ENCODE assay signal across 24 cellular contexts in the genomic region with DNA sequence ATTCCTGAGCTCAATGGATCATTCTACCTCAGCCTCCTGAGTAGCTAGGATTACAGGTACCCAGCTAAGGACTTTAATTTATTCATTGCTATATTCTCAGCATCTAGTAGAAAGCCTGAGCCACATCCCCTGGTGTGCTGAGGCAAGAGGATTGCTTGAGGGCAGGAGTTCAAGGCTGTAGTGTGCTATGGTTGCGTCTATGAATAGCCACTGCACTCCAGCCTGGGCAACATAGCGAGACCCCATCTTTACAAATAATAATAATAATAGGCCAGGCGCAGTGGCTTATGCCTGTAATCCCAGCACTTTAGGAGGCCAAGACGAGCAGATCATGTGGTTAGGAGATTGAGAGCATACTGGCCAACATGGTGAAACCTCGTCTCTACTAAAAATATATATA. TPM values are rescaled to one million over a fixed set of nuclear protein-coding genes. Genes with fewer than 3 reads are reported as not detected.
DNase-seq lines count a peak whose midpoint lies in the region; ATAC-seq and TF ChIP-seq lines count a peak whose summit lies in the region.
"Had no signal": no experiment of that assay in that cellular context is flagged by ENCODE, and none has a peak within 500 bp of the region (broad histone marks: within the 10 kb centered on the region; RNA-seq: fewer than 3 reads in every experiment).

No MANE protein-coding gene starts in this region.

- no peak overlapping the region for H3K9ac ChIP-seq in neural progenitor cell
- H3K9ac ChIP-seq: BLaER1 had no signal

- H3K36me3 Mint-ChIP-seq in WTC11: no peaks in the 10 kb centered on the region
- H3K36me3 Mint-ChIP-seq in neural progenitor cell: no peaks in the 10 kb centered on the region
- H3K36me3 Mint-ChIP-seq: CD14-positive monocyte; CD4-positive, CD25-positive, alpha-beta regulatory T cell; CD8-positive, alpha-beta memory T cell had no signal

- ATAC-seq in WTC11: no peak
- no peak for ATAC-seq in left cardiac atrium
- ATAC-seq: GM12878 had no signal

- POLR2A ChIA-PET in HEK293 (lab: Yijun Ruan, JAX): interaction anchor here (2.2 kb wide), 1 partner anchor 26 kb away, joined by 6 read pairs; no protein-coding TSS in a partner anchor
- POLR2A ChIA-PET in WTC11 (lab: Charles Lee): interaction anchor here (1.5 kb wide), 1 partner anchor 25 kb away, joined by 5 read pairs; no protein-coding TSS in a partner anchor

- H3K27ac Mint-ChIP-seq in WTC11 (no peak overlapping the region), neural progenitor cell (no peak overlapping the region)
- H3K27ac Mint-ChIP-seq: CD14-positive monocyte; CD4-positive, alpha-beta memory T cell; CD4-positive, CD25-positive, alpha-beta regulatory T cell; CD8-positive, alpha-beta memory T cell had no signal

- no peaks in the 10 kb centered on the region for H3K9me3 ChIP-seq in HEK293 (ENCODE audit: control insufficient read depth, insufficient read depth, low read depth, low read length)
- H3K9me3 ChIP-seq in neural progenitor cell (ENCODE audit: low read depth): no peaks in the 10 kb centered on the region
- H3K9me3 ChIP-seq: BE2C, BLaER1 had no signal

- no peaks in the 10 kb centered on the region for H3K9me3 Mint-ChIP-seq in WTC11
- H3K9me3 Mint-ChIP-seq in neural progenitor cell: no peaks in the 10 kb centered on the region
- H3K9me3 Mint-ChIP-seq: CD4-positive, alpha-beta memory T cell; CD8-positive, alpha-beta memory T cell had no signal

- peaks cover 9% of the 10 kb centered on the region for H3K27me3 ChIP-seq in neural progenitor cell
- H3K27me3 ChIP-seq: BE2C, BLaER1 had no signal

- TF ChIP-seq CTCF in HEK293 (tag by site-specific recombination; IDR thresholded peaks at IDR 0.05): no peak
- TF ChIP-seq CTCF in WTC11 (IDR thresholded peaks at IDR 0.05): no peak
- no peak for TF ChIP-seq CTCF in neural progenitor cell (IDR thresholded peaks at IDR 0.05)

- H3F3A ChIP-seq in neural progenitor cell (ENCODE audit: low read depth): peaks cover 24% of the 10 kb centered on the region

- intact Hi-C loops in left cardiac atrium (cut with DNase I): no loop called here

- H3K4me3 Mint-ChIP-seq in WTC11: no peak overlapping the region
- peak overlapping the region; percentile 13 for H3K4me3 Mint-ChIP-seq in neural progenitor cell
- H3K4me3 Mint-ChIP-seq: CD14-positive monocyte; CD4-positive, alpha-beta memory T cell; CD4-positive, CD25-positive, alpha-beta regulatory T cell; CD8-positive, alpha-beta memory T cell had no signal

- H3K27me3 Mint-ChIP-seq in WTC11 (ENCODE audit: low read depth): peaks cover 19% of the 10 kb centered on the region
- H3K27me3 Mint-ChIP-seq in neural progenitor cell (ENCODE audit: insufficient read depth, low read depth): peaks cover 15% of the 10 kb centered on the region

- DNase-seq in WTC11 (ENCODE audit: low spot score) (no peak), neural progenitor cell (ENCODE audit: low spot score) (no peak), kidney tubule cell (ENCODE audit: low spot score) (no peak), left cardiac atrium (no peak), germinal center (ENCODE audit: low spot score) (no peak)
- DNase-seq: 8988T; ACHN; BE2C; C1 segment of cervical spinal cord; CD4-positive, alpha-beta memory T cell; CD4-positive, CD25-positive, alpha-beta regulatory T cell; CD8-positive, alpha-beta memory T cell; COR-L47; DMS 273 treated with DMSO at 0.1 percent for 48 hours; DMS153; DMS53; DMS79; DND-41; EL; GDM1 had no signal

- H3K27ac ChIP-seq in HEK293 (ENCODE audit: extremely low read depth, low read depth, low read length) (no peak overlapping the region), neural progenitor cell (no peak overlapping the region)
- H3K27ac ChIP-seq: BLaER1 had no signal

- peaks cover 9% of the 10 kb centered on the region for H3K79me2 ChIP-seq in neural progenitor cell (ENCODE audit: low read depth)

- H3K4me3 ChIP-seq in HEK293 (ENCODE audit: low read depth, low read length) (no peak overlapping the region), neural progenitor cell (no peak overlapping the region)
- H3K4me3 ChIP-seq: BLaER1, GM12878 had no signal

- peaks cover 16% of the 10 kb centered on the region for H3K4me1 Mint-ChIP-seq in WTC11
- H3K4me1 Mint-ChIP-seq in neural progenitor cell: peaks cover 13% of the 10 kb centered on the region

- H2AFZ ChIP-seq in neural progenitor cell (replicated peaks): no peak overlapping the region

- CTCF ChIA-PET in HEK293 (lab: Yijun Ruan, JAX) (interaction anchor here (0.7 to 1.9 kb wide), 3 partner anchors 12 to 19 kb away, joined by 4 to 9 read pairs (median 5); no protein-coding TSS in a partner anchor), WTC11 (lab: Charles Lee) (interaction anchor here (0.5 to 6.9 kb wide), 4 partner anchors 14 to 86 kb away, joined by 3 to 85 read pairs (median 6); no protein-coding TSS in a partner anchor)

- H3K36me3 ChIP-seq in HEK293 (ENCODE audit: control insufficient read depth in 2 of 2, insufficient read depth in 1 of 2, low read length in 2 of 2) (no peaks in the 10 kb centered on the region), neural progenitor cell (no peaks in the 10 kb centered on the region)
- H3K36me3 ChIP-seq: BE2C, BLaER1 had no signal

- H3K4me1 ChIP-seq in HEK293 (ENCODE audit: control insufficient read depth, insufficient read depth, low read length): 0 out of 2 replicates have a peak, but pooled peaks cover 6% of the 10 kb centered on the region
- peaks cover 15% of the 10 kb centered on the region for H3K4me1 ChIP-seq in neural progenitor cell
- H3K4me1 ChIP-seq: BE2C had no signal

- H3K4me2 ChIP-seq in neural progenitor cell: no peak overlapping the region
- H3K4me2 ChIP-seq: BLaER1 had no signal

- peaks cover 14% of the 10 kb centered on the region for H4K20me1 ChIP-seq in neural progenitor cell (ENCODE audit: low read depth)

TF ChIP-seq in HEK293, 187 proteins besides CTCF, POLR2A, EP300 and RAD21 (continues in another document):
- TF ChIP-seq, protein P1, sequence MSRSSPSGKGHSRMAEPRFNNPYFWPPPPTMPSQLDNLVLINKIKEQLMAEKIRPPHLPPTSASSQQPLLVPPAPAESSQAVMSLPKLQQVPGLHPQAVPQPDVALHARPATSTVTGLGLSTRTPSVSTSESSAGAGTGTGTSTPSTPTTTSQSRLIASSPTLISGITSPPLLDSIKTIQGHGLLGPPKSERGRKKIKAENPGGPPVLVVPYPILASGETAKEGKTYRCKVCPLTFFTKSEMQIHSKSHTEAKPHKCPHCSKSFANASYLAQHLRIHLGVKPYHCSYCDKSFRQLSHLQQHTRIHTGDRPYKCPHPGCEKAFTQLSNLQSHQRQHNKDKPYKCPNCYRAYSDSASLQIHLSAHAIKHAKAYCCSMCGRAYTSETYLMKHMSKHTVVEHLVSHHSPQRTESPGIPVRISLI (tag by site-specific recombination; IDR thresholded peaks at IDR 0.05): no peak
- TF ChIP-seq, protein P2, sequence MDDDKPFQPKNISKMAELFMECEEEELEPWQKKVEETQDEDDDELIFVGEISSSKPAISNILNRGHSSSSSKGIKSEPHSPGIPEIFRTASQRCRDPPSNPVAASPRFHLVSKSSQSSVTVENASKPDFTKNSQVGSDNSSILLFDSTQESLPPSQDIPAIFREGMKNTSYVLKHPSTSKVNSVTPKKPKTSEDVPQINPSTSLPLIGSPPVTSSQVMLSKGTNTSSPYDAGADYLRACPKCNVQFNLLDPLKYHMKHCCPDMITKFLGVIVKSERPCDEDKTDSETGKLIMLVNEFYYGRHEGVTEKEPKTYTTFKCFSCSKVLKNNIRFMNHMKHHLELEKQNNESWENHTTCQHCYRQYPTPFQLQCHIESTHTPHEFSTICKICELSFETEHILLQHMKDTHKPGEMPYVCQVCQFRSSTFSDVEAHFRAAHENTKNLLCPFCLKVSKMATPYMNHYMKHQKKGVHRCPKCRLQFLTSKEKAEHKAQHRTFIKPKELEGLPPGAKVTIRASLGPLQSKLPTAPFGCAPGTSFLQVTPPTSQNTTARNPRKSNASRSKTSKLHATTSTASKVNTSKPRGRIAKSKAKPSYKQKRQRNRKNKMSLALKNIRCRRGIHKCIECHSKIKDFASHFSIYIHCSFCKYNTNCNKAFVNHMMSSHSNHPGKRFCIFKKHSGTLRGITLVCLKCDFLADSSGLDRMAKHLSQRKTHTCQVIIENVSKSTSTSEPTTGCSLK (tag by site-specific recombination; IDR thresholded peaks at IDR 0.05): no peak
- TF ChIP-seq ZNF121 (tag by site-specific recombination; IDR thresholded peaks at IDR 0.05): peak; percentile 74
- no peak for TF ChIP-seq ZNF114 (tag by site-specific recombination; IDR thresholded peaks at IDR 0.05)

TF ChIP-seq in WTC11, 78 proteins besides CTCF, POLR2A, EP300 and RAD21 (continues in another document):
- TF ChIP-seq, protein P3, sequence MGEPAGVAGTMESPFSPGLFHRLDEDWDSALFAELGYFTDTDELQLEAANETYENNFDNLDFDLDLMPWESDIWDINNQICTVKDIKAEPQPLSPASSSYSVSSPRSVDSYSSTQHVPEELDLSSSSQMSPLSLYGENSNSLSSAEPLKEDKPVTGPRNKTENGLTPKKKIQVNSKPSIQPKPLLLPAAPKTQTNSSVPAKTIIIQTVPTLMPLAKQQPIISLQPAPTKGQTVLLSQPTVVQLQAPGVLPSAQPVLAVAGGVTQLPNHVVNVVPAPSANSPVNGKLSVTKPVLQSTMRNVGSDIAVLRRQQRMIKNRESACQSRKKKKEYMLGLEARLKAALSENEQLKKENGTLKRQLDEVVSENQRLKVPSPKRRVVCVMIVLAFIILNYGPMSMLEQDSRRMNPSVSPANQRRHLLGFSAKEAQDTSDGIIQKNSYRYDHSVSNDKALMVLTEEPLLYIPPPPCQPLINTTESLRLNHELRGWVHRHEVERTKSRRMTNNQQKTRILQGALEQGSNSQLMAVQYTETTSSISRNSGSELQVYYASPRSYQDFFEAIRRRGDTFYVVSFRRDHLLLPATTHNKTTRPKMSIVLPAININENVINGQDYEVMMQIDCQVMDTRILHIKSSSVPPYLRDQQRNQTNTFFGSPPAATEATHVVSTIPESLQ (CRISPR knock-in tag; IDR thresholded peaks at IDR 0.05): no peak
- TF ChIP-seq GRHL2 (CRISPR knock-in tag; IDR thresholded peaks at IDR 0.05; ENCODE audit: insufficient replicate concordance, severe bottlenecking): no peak

RNA-seq across cellular contexts. Expression of gene RPS6KA1, which starts 3.3 kb away (rescaled TPM):
- total RNA-seq in WTC11 (2021) (55.6 to 65.5 TPM (median 57.7 TPM) in 3 replicates), neural progenitor cell (ENCODE audit: low replicate concordance) (18.7 and 43.9 TPM in 2 replicates), left cardiac atrium (1 to 10 TPM; 7.4 to 9.3 TPM)

RNA-seq across cellular contexts. Expression of gene HMGN2, which starts 54.0 kb away (rescaled TPM):
- 374 to 414 TPM (median 379 TPM) in 3 replicates for total RNA-seq in WTC11 (2021)
- total RNA-seq in neural progenitor cell (ENCODE audit: low replicate concordance): 831 and 964 TPM in 2 replicates
- total RNA-seq in left cardiac atrium: 100 to 1,000 TPM; 125 to 165 TPM

Comparison
In these comparisons a context has a peak if more than half of its experiments do, and no peak if none do; other contexts are left out.
1. Of the 8 proteins assayed by ChIP-seq in both HEK293 and WTC11: peak only in HEK293: none; only in WTC11: none; in both: ZNF121; in neither: 7.